Comparison of ENCODE assay signal across 8 cellular contexts in genomic region chr19:39052243-39052746, GRCh38. TPM values are rescaled to one million over a fixed set of nuclear protein-coding genes. Genes with fewer than 3 reads are reported as not detected.
A peak's percentile ranks its signal among the peaks of the same experiment; 100 is the strongest.
DNase-seq lines count a peak whose midpoint lies in the region; ATAC-seq, FAIRE-seq and TF ChIP-seq lines count a peak whose summit lies in the region.

No MANE protein-coding gene starts in this region.

- H3K27ac Mint-ChIP-seq in Calu3 (ENCODE audit: unreplicated experiment): no peak overlapping the region

- H3K4me3 ChIP-seq in KMS-11 (IDR thresholded peaks at IDR 0.05; ENCODE audit: insufficient read depth, low read depth, low read length) (no peak overlapping the region), bronchial epithelial cell (ENCODE audit: low read depth, low read length) (no peak overlapping the region)

- no peak overlapping the region for H3K4me3 Mint-ChIP-seq in Calu3 (ENCODE audit: low read depth, unreplicated experiment)

- BruUV-seq in Calu3 (replicated peaks; lab: Mats Ljungman, UMichigan): no TSS peak

- intact Hi-C loops in Calu3 (cut with micrococcal nuclease; ENCODE audit: unreplicated experiment): loop anchor here (5.0 kb wide), 3 partner anchors 60 to 275 kb away; no protein-coding TSS in a partner anchor

- H4K20me1 ChIP-seq in KMS-11 (ENCODE audit: insufficient read depth): no peaks in the 10 kb centered on the region

- H3K4me1 ChIP-seq in KMS-11 (ENCODE audit: low read depth, poor library complexity, severe bottlenecking): no peaks in the 10 kb centered on the region

- no peak overlapping the region for H3K9ac ChIP-seq in KMS-11

- ATAC-seq in GM21528 (IDR thresholded peaks at IDR 0.05; ENCODE audit: low FRiP score, unreplicated experiment): no peak

- no peaks in the 10 kb centered on the region for H3K79me2 ChIP-seq in KMS-11 (ENCODE audit: insufficient read depth, low read depth)

- no peak overlapping the region for H3K27ac ChIP-seq in KMS-11

- H3K4me2 ChIP-seq in KMS-11: no peak overlapping the region

- H3K9me3 Mint-ChIP-seq in Calu3 (ENCODE audit: low read depth, unreplicated experiment): peaks cover 2% of the 10 kb centered on the region

- no peak overlapping the region for H2AFZ ChIP-seq in KMS-11 (ENCODE audit: low read depth)

- no peak for FAIRE-seq in bronchial epithelial cell (lab: Jason Lieb, UNC)

- H3K4me1 Mint-ChIP-seq in Calu3 (ENCODE audit: low read depth, unreplicated experiment): peaks cover 20% of the 10 kb centered on the region

- CTCF ChIA-PET in Calu3 (lab: Charles Lee): interaction anchor here (0.5 to 1.6 kb wide), 8 partner anchors 8 to 208 kb away, joined by 3 to 7 read pairs (median 4); no protein-coding TSS in a partner anchor

- H3K36me3 Mint-ChIP-seq in Calu3 (ENCODE audit: insufficient read depth, unreplicated experiment): peaks cover 18% of the 10 kb centered on the region

- DNase-seq in Calu3: peak; percentile 88
- peak; percentile 44 for DNase-seq in activated CD4-positive, CD25-positive, alpha-beta regulatory T cell treated with anti-CD3 and anti-CD28 coated beads, Interleukin-2, amount 50 U/mL, for 16 hours (ENCODE audit: low read depth, low spot score)
- peak; percentile 41 for DNase-seq in bronchial epithelial cell (ENCODE audit: low read depth)
- DNase-seq in left kidney (ENCODE audit: low read depth, low spot score): peak; percentile 68
- peak; percentile 65 for DNase-seq in stimulated activated CD4-positive, alpha-beta T cell treated with anti-CD3 and anti-CD28 coated beads, Interleukin-4, amount 100 ng/mL, for 24 hours
- DNase-seq in DMS153 treated with DMSO at 0.1 percent for 48 hours (lab: John Stamatoyannopoulos, UW; ENCODE audit: unreplicated experiment): no peak

- no peaks in the 10 kb centered on the region for H3K27me3 Mint-ChIP-seq in Calu3 (ENCODE audit: unreplicated experiment)

- H3K36me3 ChIP-seq in KMS-11 (ENCODE audit: insufficient read depth) (no peaks in the 10 kb centered on the region), bronchial epithelial cell (ENCODE audit: control insufficient read depth, insufficient read depth, low read length) (no peaks in the 10 kb centered on the region)

- TF ChIP-seq CTCF in Calu3 (IDR thresholded peaks at IDR 0.05; ENCODE audit: unreplicated experiment) (peak; percentile 97), KMS-11 (conservative IDR thresholded peaks at IDR 0.05; ENCODE audit: low read depth, low read length) (peak; percentile 89), bronchial epithelial cell (IDR thresholded peaks at IDR 0.05; ENCODE audit: insufficient read depth, low read length, severe bottlenecking) (peak; percentile 84)

- no peaks in the 10 kb centered on the region for H3K27me3 ChIP-seq in KMS-11 (ENCODE audit: insufficient read depth, low read depth)
- H3K27me3 ChIP-seq in bronchial epithelial cell (ENCODE audit: control insufficient read depth, insufficient read depth, low read length): no peaks in the 10 kb centered on the region

RNA-seq across cellular contexts. Expression of gene FBXO27, which starts 19.9 kb away (rescaled TPM):
- 9.6 and 14.6 TPM in 2 replicates for total RNA-seq in Calu3 (2022)
- 5.3 and 5.8 TPM in 2 replicates for total RNA-seq in bronchial epithelial cell

RNA-seq across cellular contexts. Expression of gene ACP7, which starts 31.9 kb away (rescaled TPM):
- total RNA-seq in Calu3 (2022) (6.6 and 9.5 TPM in 2 replicates), bronchial epithelial cell (0.53 and 0.77 TPM in 2 replicates)
